ENCODE assay signal across 1 cellular context in genomic region chr2:102258386-102259074, GRCh38.
TF ChIP-seq lines count a peak whose summit lies in the region.

No MANE protein-coding gene starts in this region.

TF ChIP-seq in HepG2, 621 proteins besides CTCF, POLR2A, EP300 and RAD21:
- TF ChIP-seq KMT2B (CRISPR knock-in tag; IDR thresholded peaks at IDR 0.05) (no peak), FOSL2 (CRISPR knock-in tag; IDR thresholded peaks at IDR 0.05) (peak; percentile 49)
